ENCODE assay signal across 1 cellular context in the genomic region with DNA sequence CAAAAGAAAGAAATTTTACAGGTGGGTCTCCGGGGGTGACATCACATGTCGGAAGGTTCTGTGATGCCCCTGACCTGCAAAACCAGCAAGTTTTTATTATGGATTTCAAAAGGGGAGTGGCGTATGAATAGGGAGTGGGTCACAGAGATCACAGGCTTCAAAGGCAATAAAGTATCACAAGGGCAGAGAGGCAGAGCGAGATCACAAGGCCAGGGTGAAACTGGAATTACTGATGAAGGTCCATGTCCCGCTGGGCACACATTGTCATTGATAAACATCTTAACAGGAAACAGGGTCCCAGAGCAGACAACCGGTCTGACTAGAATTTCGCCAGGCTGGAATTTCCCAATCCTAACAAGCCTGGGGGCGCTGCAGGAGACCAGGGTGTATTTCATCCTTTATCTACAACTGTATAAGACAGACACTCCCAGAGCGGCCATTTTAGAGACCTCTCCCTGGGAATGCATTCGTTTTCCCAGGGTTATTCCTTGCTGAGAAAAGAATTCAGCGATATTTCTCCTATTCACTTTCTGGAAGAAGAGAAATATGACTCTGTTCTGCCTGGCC.
TF ChIP-seq lines count a peak whose summit lies in the region.

No MANE protein-coding gene starts in this region.

TF ChIP-seq in GM23338, 12 proteins besides CTCF, POLR2A, EP300 and RAD21:
- TF ChIP-seq ZNF331 (CRISPR knock-in tag; IDR thresholded peaks at IDR 0.05; ENCODE audit: low read depth) (0 out of 2 replicates have a peak, but pooled peaks have one; percentile 35), CREB1 (CRISPR knock-in tag; IDR thresholded peaks at IDR 0.05; ENCODE audit: low read depth) (0 out of 2 replicates have a peak, but pooled peaks have one; percentile 19)
- TF ChIP-seq, protein P1, sequence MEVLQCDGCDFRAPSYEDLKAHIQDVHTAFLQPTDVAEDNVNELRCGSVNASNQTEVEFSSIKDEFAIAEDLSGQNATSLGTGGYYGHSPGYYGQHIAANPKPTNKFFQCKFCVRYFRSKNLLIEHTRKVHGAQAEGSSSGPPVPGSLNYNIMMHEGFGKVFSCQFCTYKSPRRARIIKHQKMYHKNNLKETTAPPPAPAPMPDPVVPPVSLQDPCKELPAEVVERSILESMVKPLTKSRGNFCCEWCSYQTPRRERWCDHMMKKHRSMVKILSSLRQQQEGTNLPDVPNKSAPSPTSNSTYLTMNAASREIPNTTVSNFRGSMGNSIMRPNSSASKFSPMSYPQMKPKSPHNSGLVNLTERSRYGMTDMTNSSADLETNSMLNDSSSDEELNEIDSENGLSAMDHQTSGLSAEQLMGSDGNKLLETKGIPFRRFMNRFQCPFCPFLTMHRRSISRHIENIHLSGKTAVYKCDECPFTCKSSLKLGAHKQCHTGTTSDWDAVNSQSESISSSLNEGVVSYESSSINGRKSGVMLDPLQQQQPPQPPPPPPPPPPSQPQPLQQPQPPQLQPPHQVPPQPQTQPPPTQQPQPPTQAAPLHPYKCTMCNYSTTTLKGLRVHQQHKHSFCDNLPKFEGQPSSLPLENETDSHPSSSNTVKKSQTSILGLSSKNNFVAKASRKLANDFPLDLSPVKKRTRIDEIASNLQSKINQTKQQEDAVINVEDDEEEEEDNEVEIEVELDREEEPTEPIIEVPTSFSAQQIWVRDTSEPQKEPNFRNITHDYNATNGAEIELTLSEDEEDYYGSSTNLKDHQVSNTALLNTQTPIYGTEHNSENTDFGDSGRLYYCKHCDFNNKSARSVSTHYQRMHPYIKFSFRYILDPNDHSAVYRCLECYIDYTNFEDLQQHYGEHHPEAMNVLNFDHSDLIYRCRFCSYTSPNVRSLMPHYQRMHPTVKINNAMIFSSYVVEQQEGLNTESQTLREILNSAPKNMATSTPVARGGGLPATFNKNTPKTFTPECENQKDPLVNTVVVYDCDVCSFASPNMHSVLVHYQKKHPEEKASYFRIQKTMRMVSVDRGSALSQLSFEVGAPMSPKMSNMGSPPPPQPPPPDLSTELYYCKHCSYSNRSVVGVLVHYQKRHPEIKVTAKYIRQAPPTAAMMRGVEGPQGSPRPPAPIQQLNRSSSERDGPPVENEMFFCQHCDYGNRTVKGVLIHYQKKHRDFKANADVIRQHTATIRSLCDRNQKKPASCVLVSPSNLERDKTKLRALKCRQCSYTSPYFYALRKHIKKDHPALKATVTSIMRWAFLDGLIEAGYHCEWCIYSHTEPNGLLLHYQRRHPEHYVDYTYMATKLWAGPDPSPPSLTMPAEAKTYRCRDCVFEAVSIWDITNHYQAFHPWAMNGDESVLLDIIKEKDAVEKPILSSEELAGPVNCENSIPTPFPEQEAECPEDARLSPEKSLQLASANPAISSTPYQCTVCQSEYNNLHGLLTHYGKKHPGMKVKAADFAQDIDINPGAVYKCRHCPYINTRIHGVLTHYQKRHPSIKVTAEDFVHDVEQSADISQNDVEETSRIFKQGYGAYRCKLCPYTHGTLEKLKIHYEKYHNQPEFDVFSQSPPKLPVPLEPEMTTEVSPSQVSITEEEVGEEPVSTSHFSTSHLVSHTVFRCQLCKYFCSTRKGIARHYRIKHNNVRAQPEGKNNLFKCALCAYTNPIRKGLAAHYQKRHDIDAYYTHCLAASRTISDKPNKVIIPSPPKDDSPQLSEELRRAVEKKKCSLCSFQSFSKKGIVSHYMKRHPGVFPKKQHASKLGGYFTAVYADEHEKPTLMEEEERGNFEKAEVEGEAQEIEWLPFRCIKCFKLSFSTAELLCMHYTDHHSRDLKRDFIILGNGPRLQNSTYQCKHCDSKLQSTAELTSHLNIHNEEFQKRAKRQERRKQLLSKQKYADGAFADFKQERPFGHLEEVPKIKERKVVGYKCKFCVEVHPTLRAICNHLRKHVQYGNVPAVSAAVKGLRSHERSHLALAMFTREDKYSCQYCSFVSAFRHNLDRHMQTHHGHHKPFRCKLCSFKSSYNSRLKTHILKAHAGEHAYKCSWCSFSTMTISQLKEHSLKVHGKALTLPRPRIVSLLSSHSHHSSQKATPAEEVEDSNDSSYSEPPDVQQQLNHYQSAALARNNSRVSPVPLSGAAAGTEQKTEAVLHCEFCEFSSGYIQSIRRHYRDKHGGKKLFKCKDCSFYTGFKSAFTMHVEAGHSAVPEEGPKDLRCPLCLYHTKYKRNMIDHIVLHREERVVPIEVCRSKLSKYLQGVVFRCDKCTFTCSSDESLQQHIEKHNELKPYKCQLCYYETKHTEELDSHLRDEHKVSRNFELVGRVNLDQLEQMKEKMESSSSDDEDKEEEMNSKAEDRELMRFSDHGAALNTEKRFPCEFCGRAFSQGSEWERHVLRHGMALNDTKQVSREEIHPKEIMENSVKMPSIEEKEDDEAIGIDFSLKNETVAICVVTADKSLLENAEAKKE (CRISPR knock-in tag; IDR thresholded peaks at IDR 0.05), result 0 out of 2 replicates have a peak, but pooled peaks have one; percentile 24
